16 cellular contexts compared by ENCODE assay signal in genomic region chrX:69196666-69197065, GRCh38. TPM values are rescaled to one million over a fixed set of nuclear protein-coding genes. Genes with fewer than 3 reads are reported as not detected.
DNase-seq lines count a peak whose midpoint lies in the region; ATAC-seq, FAIRE-seq and TF ChIP-seq lines count a peak whose summit lies in the region.
"Had no signal": no experiment of that assay in that cellular context is flagged by ENCODE, and none has a peak within 500 bp of the region (broad histone marks: within the 10 kb centered on the region; RNA-seq: fewer than 3 reads in every experiment).

No MANE protein-coding gene starts in this region.

- no peak overlapping the region for H3K27ac ChIP-seq in heart right ventricle
- H3K27ac ChIP-seq: BLaER1 treated with 17β-estradiol and CSF1 and Interleukin-3, amounts not matched to agents 10 nM and 100 nM; GM23248 had no signal

- H3K27me3 Mint-ChIP-seq in type B pancreatic cell = no peaks in the 10 kb centered on the region

- H3K9me3 ChIP-seq in heart right ventricle = no peaks in the 10 kb centered on the region
- H3K9me3 ChIP-seq: BLaER1 treated with 17β-estradiol and CSF1 and Interleukin-3, amounts not matched to agents 10 nM and 100 nM; HAP-1 had no signal

- H3K27me3 ChIP-seq in heart right ventricle (peaks cover 0 to 35% (median 0%) of the 10 kb centered on the region in 7 donors), bronchial epithelial cell (ENCODE audit: control insufficient read depth, insufficient read depth, low read length) (no peaks in the 10 kb centered on the region)

- H3K36me3 Mint-ChIP-seq in type B pancreatic cell = no peaks in the 10 kb centered on the region
- H3K36me3 Mint-ChIP-seq: CD8-positive, alpha-beta T cell had no signal

- no peaks in the 10 kb centered on the region for H3K4me1 ChIP-seq in heart right ventricle
- H3K4me1 ChIP-seq: BLaER1 treated with 17β-estradiol and CSF1 and Interleukin-3, amounts not matched to agents 10 nM and 100 nM; HAP-1 had no signal

- intact Hi-C loops in Right ventricle myocardium superior (cut with DNase I) = no loop called here
- intact Hi-C loops in heart right ventricle (cut with DNase I) = no loop called here

- H3K9me3 Mint-ChIP-seq in type B pancreatic cell = no peaks in the 10 kb centered on the region
- H3K9me3 Mint-ChIP-seq: CD8-positive, alpha-beta T cell had no signal

- FAIRE-seq in bronchial epithelial cell (lab: Jason Lieb, UNC) = peak; percentile 28
- FAIRE-seq: GM12892, GM18507 had no signal

- ATAC-seq in Right ventricle myocardium superior (ENCODE audit: poor library complexity) = peak; percentile 22
- ATAC-seq in heart right ventricle = no peak
- ATAC-seq: CD8-positive, alpha-beta T cell had no signal

- H3K4me1 Mint-ChIP-seq in type B pancreatic cell (ENCODE audit: unreplicated experiment) = peaks cover 7% of the 10 kb centered on the region

- DNase-seq in Right ventricle myocardium superior (no peak), heart right ventricle (no peak), ELF-1 (ENCODE audit: low read depth, low spot score) (peak; percentile 33), bronchial epithelial cell (ENCODE audit: low read depth) (no peak), type B pancreatic cell (ENCODE audit: extremely low spot score, unreplicated experiment) (no peak), T-helper 9 cell (no peak), HT-29 (ENCODE audit: low spot score) (no peak)
- DNase-seq: 8988T; Calu3; CD8-positive, alpha-beta T cell; GDM1; GM23248 had no signal

- H3K4me3 Mint-ChIP-seq in type B pancreatic cell = no peak overlapping the region
- H3K4me3 Mint-ChIP-seq: CD8-positive, alpha-beta T cell had no signal

- no peak overlapping the region for H3K4me3 ChIP-seq in heart right ventricle
- no peak overlapping the region for H3K4me3 ChIP-seq in bronchial epithelial cell (ENCODE audit: low read depth, low read length)
- H3K4me3 ChIP-seq: BLaER1 treated with 17β-estradiol and CSF1 and Interleukin-3, amounts not matched to agents 10 nM and 100 nM; GM23248; HAP-1 had no signal

- H3K27ac Mint-ChIP-seq in type B pancreatic cell = no peak overlapping the region
- H3K27ac Mint-ChIP-seq: CD8-positive, alpha-beta T cell had no signal

- WGBS in heart right ventricle, 2 donors = 80 to 84% methylated on average over 3 of the region's 3 CpGs

- H3K36me3 ChIP-seq in heart right ventricle = no peaks in the 10 kb centered on the region
- no peaks in the 10 kb centered on the region for H3K36me3 ChIP-seq in bronchial epithelial cell (ENCODE audit: control insufficient read depth, insufficient read depth, low read length)
- H3K36me3 ChIP-seq: BLaER1 treated with 17β-estradiol and CSF1 and Interleukin-3, amounts not matched to agents 10 nM and 100 nM; HAP-1 had no signal

- TF ChIP-seq CTCF in heart right ventricle (IDR thresholded peaks at IDR 0.05) = no peak
- TF ChIP-seq CTCF in bronchial epithelial cell (IDR thresholded peaks at IDR 0.05; ENCODE audit: insufficient read depth, low read length, severe bottlenecking) = no peak
- TF ChIP-seq CTCF in type B pancreatic cell (conservative IDR thresholded peaks at IDR 0.05) = no peak

RNA-seq across cellular contexts. Expression of gene PJA1, which starts 31.4 kb away (rescaled TPM):
- total RNA-seq in Right ventricle myocardium superior = 13.3 TPM
- 10 to 100 TPM in 9 of 10 donors, 1 to 10 TPM in 1; 9.0 to 20.2 (median 16.6) TPM for total RNA-seq in heart right ventricle
- polyA plus RNA-seq in heart right ventricle = 10 to 100 TPM in 1 of 2 donors, 1 to 10 TPM in 1; 4.5 to 10.8 TPM
- 52.6 and 55.5 TPM in 2 replicates for total RNA-seq in bronchial epithelial cell
- total RNA-seq in type B pancreatic cell (ENCODE audit: low replicate concordance) = 47.5 and 50.6 TPM in 2 replicates
- 9.5 and 14.4 TPM in 2 replicates for total RNA-seq in HT-29 (2014; rRNA removed; shearing (Covaris generic))
